Comparison of ENCODE assay signal across 1 cellular context in the genomic region with DNA sequence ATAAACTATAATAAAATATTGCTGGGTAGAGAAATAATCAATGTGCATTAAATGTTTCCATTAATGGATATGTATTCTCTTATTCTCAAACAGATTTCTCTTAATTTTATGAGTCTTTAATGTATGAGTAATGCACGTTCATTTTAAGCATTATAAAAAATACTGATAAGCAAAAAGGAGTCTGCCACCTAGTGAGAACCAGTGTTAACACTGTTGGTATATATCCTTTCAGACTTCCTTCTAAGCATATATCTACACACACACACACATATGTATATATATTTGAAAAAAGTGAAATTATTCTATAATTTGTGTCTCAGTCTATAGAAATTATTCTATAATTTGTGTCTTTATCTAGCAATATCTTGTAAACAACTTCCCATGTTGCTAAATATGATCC.
TF ChIP-seq lines count a peak whose summit lies in the region.

No MANE protein-coding gene starts in this region.

TF ChIP-seq in GM23338, 12 proteins besides CTCF, POLR2A, EP300 and RAD21 (continued from another document):
- no peak for TF ChIP-seq JUNB (IDR thresholded peaks at IDR 0.05; ENCODE audit: unreplicated experiment)
- TF ChIP-seq, protein P1, sequence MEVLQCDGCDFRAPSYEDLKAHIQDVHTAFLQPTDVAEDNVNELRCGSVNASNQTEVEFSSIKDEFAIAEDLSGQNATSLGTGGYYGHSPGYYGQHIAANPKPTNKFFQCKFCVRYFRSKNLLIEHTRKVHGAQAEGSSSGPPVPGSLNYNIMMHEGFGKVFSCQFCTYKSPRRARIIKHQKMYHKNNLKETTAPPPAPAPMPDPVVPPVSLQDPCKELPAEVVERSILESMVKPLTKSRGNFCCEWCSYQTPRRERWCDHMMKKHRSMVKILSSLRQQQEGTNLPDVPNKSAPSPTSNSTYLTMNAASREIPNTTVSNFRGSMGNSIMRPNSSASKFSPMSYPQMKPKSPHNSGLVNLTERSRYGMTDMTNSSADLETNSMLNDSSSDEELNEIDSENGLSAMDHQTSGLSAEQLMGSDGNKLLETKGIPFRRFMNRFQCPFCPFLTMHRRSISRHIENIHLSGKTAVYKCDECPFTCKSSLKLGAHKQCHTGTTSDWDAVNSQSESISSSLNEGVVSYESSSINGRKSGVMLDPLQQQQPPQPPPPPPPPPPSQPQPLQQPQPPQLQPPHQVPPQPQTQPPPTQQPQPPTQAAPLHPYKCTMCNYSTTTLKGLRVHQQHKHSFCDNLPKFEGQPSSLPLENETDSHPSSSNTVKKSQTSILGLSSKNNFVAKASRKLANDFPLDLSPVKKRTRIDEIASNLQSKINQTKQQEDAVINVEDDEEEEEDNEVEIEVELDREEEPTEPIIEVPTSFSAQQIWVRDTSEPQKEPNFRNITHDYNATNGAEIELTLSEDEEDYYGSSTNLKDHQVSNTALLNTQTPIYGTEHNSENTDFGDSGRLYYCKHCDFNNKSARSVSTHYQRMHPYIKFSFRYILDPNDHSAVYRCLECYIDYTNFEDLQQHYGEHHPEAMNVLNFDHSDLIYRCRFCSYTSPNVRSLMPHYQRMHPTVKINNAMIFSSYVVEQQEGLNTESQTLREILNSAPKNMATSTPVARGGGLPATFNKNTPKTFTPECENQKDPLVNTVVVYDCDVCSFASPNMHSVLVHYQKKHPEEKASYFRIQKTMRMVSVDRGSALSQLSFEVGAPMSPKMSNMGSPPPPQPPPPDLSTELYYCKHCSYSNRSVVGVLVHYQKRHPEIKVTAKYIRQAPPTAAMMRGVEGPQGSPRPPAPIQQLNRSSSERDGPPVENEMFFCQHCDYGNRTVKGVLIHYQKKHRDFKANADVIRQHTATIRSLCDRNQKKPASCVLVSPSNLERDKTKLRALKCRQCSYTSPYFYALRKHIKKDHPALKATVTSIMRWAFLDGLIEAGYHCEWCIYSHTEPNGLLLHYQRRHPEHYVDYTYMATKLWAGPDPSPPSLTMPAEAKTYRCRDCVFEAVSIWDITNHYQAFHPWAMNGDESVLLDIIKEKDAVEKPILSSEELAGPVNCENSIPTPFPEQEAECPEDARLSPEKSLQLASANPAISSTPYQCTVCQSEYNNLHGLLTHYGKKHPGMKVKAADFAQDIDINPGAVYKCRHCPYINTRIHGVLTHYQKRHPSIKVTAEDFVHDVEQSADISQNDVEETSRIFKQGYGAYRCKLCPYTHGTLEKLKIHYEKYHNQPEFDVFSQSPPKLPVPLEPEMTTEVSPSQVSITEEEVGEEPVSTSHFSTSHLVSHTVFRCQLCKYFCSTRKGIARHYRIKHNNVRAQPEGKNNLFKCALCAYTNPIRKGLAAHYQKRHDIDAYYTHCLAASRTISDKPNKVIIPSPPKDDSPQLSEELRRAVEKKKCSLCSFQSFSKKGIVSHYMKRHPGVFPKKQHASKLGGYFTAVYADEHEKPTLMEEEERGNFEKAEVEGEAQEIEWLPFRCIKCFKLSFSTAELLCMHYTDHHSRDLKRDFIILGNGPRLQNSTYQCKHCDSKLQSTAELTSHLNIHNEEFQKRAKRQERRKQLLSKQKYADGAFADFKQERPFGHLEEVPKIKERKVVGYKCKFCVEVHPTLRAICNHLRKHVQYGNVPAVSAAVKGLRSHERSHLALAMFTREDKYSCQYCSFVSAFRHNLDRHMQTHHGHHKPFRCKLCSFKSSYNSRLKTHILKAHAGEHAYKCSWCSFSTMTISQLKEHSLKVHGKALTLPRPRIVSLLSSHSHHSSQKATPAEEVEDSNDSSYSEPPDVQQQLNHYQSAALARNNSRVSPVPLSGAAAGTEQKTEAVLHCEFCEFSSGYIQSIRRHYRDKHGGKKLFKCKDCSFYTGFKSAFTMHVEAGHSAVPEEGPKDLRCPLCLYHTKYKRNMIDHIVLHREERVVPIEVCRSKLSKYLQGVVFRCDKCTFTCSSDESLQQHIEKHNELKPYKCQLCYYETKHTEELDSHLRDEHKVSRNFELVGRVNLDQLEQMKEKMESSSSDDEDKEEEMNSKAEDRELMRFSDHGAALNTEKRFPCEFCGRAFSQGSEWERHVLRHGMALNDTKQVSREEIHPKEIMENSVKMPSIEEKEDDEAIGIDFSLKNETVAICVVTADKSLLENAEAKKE (CRISPR knock-in tag; IDR thresholded peaks at IDR 0.05), result no peak
- TF ChIP-seq ETS1 (IDR thresholded peaks at IDR 0.05), result no peak
